ENCODE assay signal across 20 cellular contexts in the genomic region with DNA sequence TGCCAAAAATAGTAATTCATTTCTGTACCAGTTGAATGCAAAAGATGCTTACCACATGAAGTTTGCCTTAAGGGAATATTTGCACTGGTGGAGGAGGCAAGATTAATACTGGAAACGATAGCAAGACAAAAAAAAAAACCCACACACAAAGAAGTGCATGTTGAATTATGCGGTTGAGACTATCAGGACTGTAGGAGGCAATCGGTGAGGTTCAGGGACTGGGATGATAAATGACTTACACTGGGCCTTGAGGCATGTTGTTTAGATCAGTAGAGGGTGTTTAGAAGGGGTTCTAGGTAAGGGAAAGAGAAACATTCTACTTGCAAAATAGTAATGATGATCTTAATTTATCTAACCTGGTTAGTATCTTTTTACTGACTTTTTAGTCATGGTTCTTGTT.
"Had no signal": no experiment of that assay in that cellular context is flagged by ENCODE, and none has a peak within 500 bp of the region (broad histone marks: within the 10 kb centered on the region; RNA-seq: fewer than 3 reads in every experiment).

No MANE protein-coding gene starts in this region.

- H3K27ac Mint-ChIP-seq: IgD-negative memory B cell, T-cell had no signal

- DNase-seq: KBM-7, NCI-H1092, NCI-H1105 treated with DMSO at 0.1 percent for 48 hours, NCI-H1417 treated with DMSO at 0.1 percent for 48 hours, NCI-H146, NCI-H1694 treated with DMSO at 0.1 percent for 48 hours, NCI-H1930, NCI-H2081, NCI-H2107, NCI-H2227 treated with DMSO at 0.1 percent for 48 hours, NCI-H524, NCI-H526 treated with DMSO at 0.1 percent for 48 hours, NCI-H748 treated with DMSO at 0.1 percent for 48 hours, Right ventricle myocardium superior, RPMI8226, SIG-M5, SK-N-SH, SW 1271, T-cell had no signal

- H3K9me3 ChIP-seq: SK-N-SH had no signal

- ATAC-seq: T-cell had no signal

- H3K36me3 Mint-ChIP-seq: IgD-negative memory B cell, T-cell had no signal

- H3K4me2 ChIP-seq: SK-N-SH had no signal

- H3K4me3 Mint-ChIP-seq: IgD-negative memory B cell, T-cell had no signal

- H3K9me2 ChIP-seq: SK-N-SH had no signal

- H3K9ac ChIP-seq: SK-N-SH had no signal

- H3K4me1 Mint-ChIP-seq: IgD-negative memory B cell, T-cell had no signal

- H3K27me3 Mint-ChIP-seq: IgD-negative memory B cell had no signal
